Comparison of ENCODE assay signal across 1 cellular context in genomic region chr2:173831312-173832229, GRCh38.
TF ChIP-seq lines count a peak whose summit lies in the region.

No MANE protein-coding gene starts in this region.

TF ChIP-seq in GM23338, 12 proteins besides CTCF, POLR2A, EP300 and RAD21 (continued from another document):
- TF ChIP-seq ZNF462 (CRISPR knock-in tag; IDR thresholded peaks at IDR 0.05) = no peak
- TF ChIP-seq ETS1 (IDR thresholded peaks at IDR 0.05) = no peak
- no peak for TF ChIP-seq EZH2phosphoT487 (IDR thresholded peaks at IDR 0.05; ENCODE audit: unreplicated experiment)
- no peak for TF ChIP-seq REST (IDR thresholded peaks at IDR 0.05; ENCODE audit: unreplicated experiment)
